Comparison of ENCODE assay signal across 28 cellular contexts in genomic region chr12:91021076-91021475, GRCh38. TPM values are rescaled to one million over a fixed set of nuclear protein-coding genes. Genes with fewer than 3 reads are reported as not detected.
"Had no signal": no experiment of that assay in that cellular context is flagged by ENCODE, and none has a peak within 500 bp of the region (broad histone marks: within the 10 kb centered on the region; RNA-seq: fewer than 3 reads in every experiment).

No MANE protein-coding gene starts in this region.

- H3K4me3 ChIP-seq: K562 had no signal

- ATAC-seq: activated CD4-positive, alpha-beta T cell treated with anti-CD3 and anti-CD28 coated beads for 36 hours; activated CD4-positive, CD25-positive, alpha-beta regulatory T cell treated with anti-CD3 and anti-CD28 coated beads, Interleukin-2, amount 50 U/mL, for 24 hours; activated naive CD8-positive, alpha-beta T cell treated with anti-CD3 and anti-CD28 coated beads, Interleukin-2, amount 50 U/mL, for 24 hours; activated T-cell treated with anti-CD3 and anti-CD28 coated beads, Interleukin-2, amount 50 U/mL, for 4 hours; K562; Panc1; WTC11 had no signal

- DNase-seq: activated CD4-positive, alpha-beta memory T cell treated with anti-CD3 and anti-CD28 coated beads for 36 hours; activated CD4-positive, alpha-beta T cell treated with anti-CD3 and anti-CD28 coated beads for 36 hours; activated CD4-positive, alpha-beta T cell treated with anti-CD3 and anti-CD28 coated beads, Interleukin-2, amount 50 U/mL, for 1 hour; activated CD8-positive, alpha-beta memory T cell treated with anti-CD3 and anti-CD28 coated beads, Interleukin-2, amount 50 U/mL, for 4 hours; activated gamma-delta T cell treated with Interleukin-2 at 50 U/mL for 16 hours; activated naive CD4-positive, alpha-beta T cell treated with anti-CD3 and anti-CD28 coated beads for 36 hours; activated naive CD8-positive, alpha-beta T cell treated with anti-CD3 and anti-CD28 coated beads, Interleukin-2, amount 50 U/mL, for 24 hours; activated T-cell treated with anti-CD3 and anti-CD28 coated beads for 4 hours; activated T-cell treated with anti-CD3 and anti-CD28 coated beads, Interleukin-2, amount 50 U/mL, for 4 hours; anterior cingulate cortex; caudate nucleus; cerebellar nuclear complex; NCI-H1092 treated with DMSO at 0.1 percent for 48 hours; NCI-H1417; NCI-H187 treated with DMSO at 0.1 percent for 48 hours; NCI-H2081; NCI-H226; NCI-H446 treated with DMSO at 0.1 percent for 48 hours; NCI-H524 treated with DMSO at 0.1 percent for 48 hours; SHP77 had no signal

- FAIRE-seq: bronchial epithelial cell, K562 had no signal

RNA-seq across cellular contexts. Expression of gene EPYC, which starts 16.3 kb away (rescaled TPM):
- total RNA-seq: activated CD4-positive, alpha-beta memory T cell treated with anti-CD3 and anti-CD28 coated beads for 36 hours; activated CD4-positive, alpha-beta T cell treated with anti-CD3 and anti-CD28 coated beads for 36 hours; activated naive CD4-positive, alpha-beta T cell treated with anti-CD3 and anti-CD28 coated beads for 36 hours; activated T-cell treated with anti-CD3 and anti-CD28 coated beads, Interleukin-2, amount 50 U/mL, for 4 hours; activated T-helper 1 cell treated with anti-CD3 and anti-CD28 coated beads, Interleukin-12 subunit alpha, Interleukin-12 subunit beta, Interleukin-2, Interleukin-4 antibody, amounts not matched to agents 30 ng/mL and 10 ng/mL and 1 ng/mL, durations not matched to agents 14 hours and 24 hours and 36 hours; bronchial epithelial cell; K562; RPMI7951; WTC11 had no signal
- polyA plus RNA-seq: K562 had no signal

RNA-seq across cellular contexts. Expression of gene KERA, which starts 36.7 kb away (rescaled TPM):
- total RNA-seq: activated CD4-positive, alpha-beta memory T cell treated with anti-CD3 and anti-CD28 coated beads for 36 hours; activated CD4-positive, alpha-beta T cell treated with anti-CD3 and anti-CD28 coated beads for 36 hours; activated naive CD4-positive, alpha-beta T cell treated with anti-CD3 and anti-CD28 coated beads for 36 hours; activated T-cell treated with anti-CD3 and anti-CD28 coated beads, Interleukin-2, amount 50 U/mL, for 4 hours; activated T-helper 1 cell treated with anti-CD3 and anti-CD28 coated beads, Interleukin-12 subunit alpha, Interleukin-12 subunit beta, Interleukin-2, Interleukin-4 antibody, amounts not matched to agents 30 ng/mL and 10 ng/mL and 1 ng/mL, durations not matched to agents 14 hours and 24 hours and 36 hours; bronchial epithelial cell; K562; M059J; RPMI7951; WTC11 had no signal
- polyA plus RNA-seq: K562 had no signal
